Comparison of ENCODE assay signal across 21 cellular contexts in genomic region chr6:95286874-95287273, GRCh38.
DNase-seq lines count a peak whose midpoint lies in the region; ATAC-seq lines count a peak whose summit lies in the region.
"Had no signal": no experiment of that assay in that cellular context is flagged by ENCODE, and none has a peak within 500 bp of the region (broad histone marks: within the 10 kb centered on the region; RNA-seq: fewer than 3 reads in every experiment).

No MANE protein-coding gene starts in this region.

- no peak overlapping the region for H3K27ac Mint-ChIP-seq in activated CD8-positive, alpha-beta memory T cell treated with anti-CD3 and anti-CD28 coated beads, Interleukin-2, amount 10 ng/mL, durations not matched to agents 7 days and 5 days
- H3K27ac Mint-ChIP-seq: CD4-positive, alpha-beta T cell; T-helper 1 cell treated with Interleukin-12 subunit alpha and Interleukin-12 subunit beta and Interleukin-4 antibody, amounts not matched to agents 30 μg/mL and 1 μg/mL, for 36 hours had no signal

- ATAC-seq in Right ventricle myocardium inferior (no peak), left ventricle myocardium superior (no peak), HG03521 (IDR thresholded peaks at IDR 0.05; ENCODE audit: unreplicated experiment) (no peak), HG02623 (IDR thresholded peaks at IDR 0.05; ENCODE audit: unreplicated experiment) (no peak)
- ATAC-seq in activated CD8-positive, alpha-beta memory T cell treated with anti-CD3 and anti-CD28 coated beads, Interleukin-2, amount 10 ng/mL, durations not matched to agents 7 days and 5 days = no peak
- ATAC-seq: HCT116 had no signal

- H3K9me3 Mint-ChIP-seq in activated CD8-positive, alpha-beta memory T cell treated with anti-CD3 and anti-CD28 coated beads, Interleukin-2, amount 10 ng/mL, durations not matched to agents 7 days and 5 days (ENCODE audit: low read depth) = no peaks in the 10 kb centered on the region
- H3K9me3 Mint-ChIP-seq: CD4-positive, alpha-beta T cell; T-helper 1 cell treated with Interleukin-12 subunit alpha and Interleukin-12 subunit beta and Interleukin-4 antibody, amounts not matched to agents 30 μg/mL and 1 μg/mL, for 36 hours had no signal

- no peak overlapping the region for H3K4me3 Mint-ChIP-seq in activated CD8-positive, alpha-beta memory T cell treated with anti-CD3 and anti-CD28 coated beads, Interleukin-2, amount 10 ng/mL, durations not matched to agents 7 days and 5 days
- H3K4me3 Mint-ChIP-seq: CD4-positive, alpha-beta T cell; T-helper 1 cell treated with Interleukin-12 subunit alpha and Interleukin-12 subunit beta and Interleukin-4 antibody, amounts not matched to agents 30 μg/mL and 1 μg/mL, for 36 hours had no signal

- intact Hi-C loops in Right ventricle myocardium inferior (cut with DNase I) (no loop called here), left ventricle myocardium superior (cut with micrococcal nuclease) (no loop called here)

- peak; percentile 41 for DNase-seq in Right ventricle myocardium inferior (ENCODE audit: missing footprints)
- no peak for DNase-seq in left ventricle myocardium superior
- peak; percentile 76 for DNase-seq in NCI-H2171 (lab: John Stamatoyannopoulos, UW)
- peak; percentile 22 for DNase-seq in RPMI8226
- no peak for DNase-seq in activated CD8-positive, alpha-beta memory T cell treated with anti-CD3 and anti-CD28 coated beads, Interleukin-2, amount 10 ng/mL, durations not matched to agents 7 days and 5 days
- DNase-seq: CD4-positive, alpha-beta T cell; COR-L47; DMS153; MG63; NCI-H1417; NCI-H187 treated with DMSO at 0.1 percent for 48 hours; NCI-H2107; NCI-H226; NCI-H526 treated with DMSO at 0.1 percent for 48 hours; OCI-M1; Right ventricle myocardium superior; T1000 had no signal

- no peaks in the 10 kb centered on the region for H3K36me3 Mint-ChIP-seq in activated CD8-positive, alpha-beta memory T cell treated with anti-CD3 and anti-CD28 coated beads, Interleukin-2, amount 10 ng/mL, durations not matched to agents 7 days and 5 days

- no peaks in the 10 kb centered on the region for H3K4me1 Mint-ChIP-seq in activated CD8-positive, alpha-beta memory T cell treated with anti-CD3 and anti-CD28 coated beads, Interleukin-2, amount 10 ng/mL, durations not matched to agents 7 days and 5 days

- CTCF ChIA-PET in activated CD8-positive, alpha-beta memory T cell treated with anti-CD3 and anti-CD28 coated beads, Interleukin-2, amount 10 ng/mL, durations not matched to agents 7 days and 5 days (lab: Charles Lee) = no interaction called here

- no peaks in the 10 kb centered on the region for H3K27me3 Mint-ChIP-seq in activated CD8-positive, alpha-beta memory T cell treated with anti-CD3 and anti-CD28 coated beads, Interleukin-2, amount 10 ng/mL, durations not matched to agents 7 days and 5 days
- H3K27me3 Mint-ChIP-seq: CD4-positive, alpha-beta T cell had no signal

Comparison
In these comparisons a context has a peak if more than half of its experiments do, and no peak if none do; other contexts are left out.
1. DNase-seq: peak in Right ventricle myocardium inferior (single experiment), NCI-H2171 (single experiment) and RPMI8226 (single experiment); none in left ventricle myocardium superior (single experiment) and activated CD8-positive, alpha-beta memory T cell treated with anti-CD3 and anti-CD28 coated beads, Interleukin-2, amount 10 ng/mL, durations not matched to agents 7 days and 5 days (single experiment).